22 cellular contexts compared by ENCODE assay signal in the genomic region with DNA sequence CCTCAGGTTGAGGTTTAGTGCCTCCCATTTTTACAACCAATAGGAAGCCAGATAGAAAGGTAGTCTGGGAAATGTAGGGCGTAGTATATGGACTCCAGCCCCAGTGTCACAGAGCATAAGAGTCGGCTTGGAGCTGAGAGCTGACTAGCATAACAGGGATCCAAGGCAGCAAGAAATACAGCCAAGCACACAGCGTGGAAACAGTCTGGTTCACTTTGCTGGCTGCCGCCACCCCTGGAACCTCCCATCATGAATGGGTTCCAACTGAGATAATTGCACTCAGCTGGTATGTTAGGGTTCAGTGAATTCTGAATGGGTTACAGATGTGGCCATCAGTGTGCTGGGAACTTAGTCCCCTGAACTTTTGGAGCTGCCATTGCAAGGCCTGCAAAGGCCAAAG.
DNase-seq lines count a peak whose midpoint lies in the region; ATAC-seq, FAIRE-seq and TF ChIP-seq lines count a peak whose summit lies in the region.
"Had no signal": no experiment of that assay in that cellular context is flagged by ENCODE, and none has a peak within 500 bp of the region (broad histone marks: within the 10 kb centered on the region; RNA-seq: fewer than 3 reads in every experiment).

No MANE protein-coding gene starts in this region.

- H3K9me3 Mint-ChIP-seq in glutamatergic neuron (ENCODE audit: unreplicated experiment), result no peaks in the 10 kb centered on the region
- H3K9me3 Mint-ChIP-seq: activated naive CD4-positive, alpha-beta T cell treated with anti-CD3 and anti-CD28 coated beads, Interleukin-2, amount 50 U/mL, for 24 hours; natural killer cell; T-helper 1 cell treated with Interleukin-12 subunit alpha and Interleukin-12 subunit beta and Interleukin-4 antibody, amounts not matched to agents 30 μg/mL and 1 μg/mL, for 36 hours; type B pancreatic cell had no signal

- H3K9me3 ChIP-seq in NT2/D1 (ENCODE audit: insufficient read depth, low read length) (no peaks in the 10 kb centered on the region), small intestine (ENCODE audit: control insufficient read depth, low read depth) (no peaks in the 10 kb centered on the region)
- H3K9me3 ChIP-seq: lower lobe of right lung had no signal

- peaks cover 3% of the 10 kb centered on the region for H3K4me1 Mint-ChIP-seq in glutamatergic neuron (ENCODE audit: low read depth, unreplicated experiment)

- intact Hi-C loops in left ventricle myocardium superior (cut with micrococcal nuclease), result no loop called here

- ATAC-seq in left ventricle myocardium superior, result peak; percentile 87
- ATAC-seq: HepG2, natural killer cell had no signal

- no peak overlapping the region for H3K4me3 ChIP-seq in NT2/D1 (ENCODE audit: insufficient read length, low read depth)
- H3K4me3 ChIP-seq in small intestine (ENCODE audit: low read depth in 1 of 2, low read length in 2 of 2), result no peak overlapping the region
- H3K4me3 ChIP-seq: hepatocyte, lower lobe of right lung had no signal

- 71 to 78% (median 72%) methylated on average over 4 of the region's 4 CpGs for WGBS in small intestine, 3 donors

- H3K4me1 ChIP-seq in NT2/D1 (ENCODE audit: insufficient read depth, insufficient read length) (peaks cover 4% of the 10 kb centered on the region), small intestine (ENCODE audit: control insufficient read depth in 2 of 2, insufficient read depth in 1 of 2, low read depth in 1 of 2, low read length in 1 of 2) (no peaks in the 10 kb centered on the region)

- TF ChIP-seq CTCF in glutamatergic neuron (IDR thresholded peaks at IDR 0.05; ENCODE audit: partially characterized antibody, unreplicated experiment), result no peak

- no peak for FAIRE-seq in small intestine (lab: Jason Lieb, UNC)
- FAIRE-seq: HepG2 had no signal

- H3K4me3 Mint-ChIP-seq in glutamatergic neuron (ENCODE audit: unreplicated experiment), result no peak overlapping the region
- H3K4me3 Mint-ChIP-seq: activated naive CD4-positive, alpha-beta T cell treated with anti-CD3 and anti-CD28 coated beads, Interleukin-2, amount 50 U/mL, for 24 hours; natural killer cell; T-helper 1 cell treated with Interleukin-12 subunit alpha and Interleukin-12 subunit beta and Interleukin-4 antibody, amounts not matched to agents 30 μg/mL and 1 μg/mL, for 36 hours; type B pancreatic cell had no signal

- no peaks in the 10 kb centered on the region for H3K36me3 Mint-ChIP-seq in glutamatergic neuron (ENCODE audit: unreplicated experiment)
- H3K36me3 Mint-ChIP-seq: natural killer cell had no signal

- no peak overlapping the region for H3K27ac Mint-ChIP-seq in glutamatergic neuron (ENCODE audit: unreplicated experiment)
- H3K27ac Mint-ChIP-seq: activated naive CD4-positive, alpha-beta T cell treated with anti-CD3 and anti-CD28 coated beads, Interleukin-2, amount 50 U/mL, for 24 hours; natural killer cell; T-helper 1 cell treated with Interleukin-12 subunit alpha and Interleukin-12 subunit beta and Interleukin-4 antibody, amounts not matched to agents 30 μg/mL and 1 μg/mL, for 36 hours; type B pancreatic cell had no signal

- peaks cover 5% of the 10 kb centered on the region for H3K36me3 ChIP-seq in NT2/D1 (ENCODE audit: insufficient read depth, insufficient read length, low read length)
- peaks cover 2 to 11% of the 10 kb centered on the region in 2 donors for H3K36me3 ChIP-seq in small intestine (ENCODE audit: control insufficient read depth in 2 of 2, insufficient read depth in 2 of 2, low read length in 2 of 2)

- no peak overlapping the region for H3K27ac ChIP-seq in small intestine (ENCODE audit: low read depth in 1 of 2, low read length in 1 of 2)
- H3K27ac ChIP-seq: hepatocyte, lower lobe of right lung had no signal

- H3K27me3 Mint-ChIP-seq in glutamatergic neuron (ENCODE audit: unreplicated experiment), result peaks cover 1% of the 10 kb centered on the region
- H3K27me3 Mint-ChIP-seq: activated naive CD4-positive, alpha-beta T cell treated with anti-CD3 and anti-CD28 coated beads, Interleukin-2, amount 50 U/mL, for 24 hours; type B pancreatic cell had no signal

- H3K27me3 ChIP-seq in NT2/D1 (ENCODE audit: insufficient read depth, insufficient read length) (no peaks in the 10 kb centered on the region), small intestine (ENCODE audit: control insufficient read depth in 2 of 2, insufficient read depth in 2 of 2, low read length in 2 of 2) (no peaks in the 10 kb centered on the region)
- H3K27me3 ChIP-seq: hepatocyte had no signal

- DNase-seq in NCI-H1417 (lab: John Stamatoyannopoulos, UW) (peak; percentile 34 to 78 (median 56)), NCI-H1417 treated with DMSO at 0.1 percent for 48 hours (lab: John Stamatoyannopoulos, UW) (no peak), NT2/D1 (ENCODE audit: low read depth, low spot score) (peak; percentile 18), left ventricle myocardium superior (peak; percentile 33), small intestine (peak; percentile 40), UCSD-AML1 (lab: John Stamatoyannopoulos, UW; ENCODE audit: unreplicated experiment) (no peak), glutamatergic neuron (no peak), LoVo (ENCODE audit: low spot score) (no peak)
- DNase-seq: 8988T; activated CD4-positive, CD25-positive, alpha-beta regulatory T cell treated with anti-CD3 and anti-CD28 coated beads, Interleukin-2, amount 50 U/mL, for 72 hours; activated CD8-positive, alpha-beta memory T cell treated with anti-CD3 and anti-CD28 coated beads, Interleukin-2, amount 50 U/mL, for 48 hours; central memory CD4-positive, alpha-beta T cell; lower lobe of right lung; natural killer cell; NCI-H1092; NCI-H526 treated with DMSO at 0.1 percent for 48 hours; stimulated activated CD4-positive, alpha-beta T cell treated with anti-CD3 and anti-CD28 coated beads, Interleukin-4, amount 100 ng/mL, for 4 hours had no signal

- H3K9ac ChIP-seq in NT2/D1 (ENCODE audit: insufficient read length, low read depth), result no peak overlapping the region

Comparison
In these comparisons a context has a peak if more than half of its experiments do, and no peak if none do; other contexts are left out.
1. DNase-seq: peak in NCI-H1417 (3 of 3), NT2/D1 (single experiment), left ventricle myocardium superior (single experiment) and small intestine (single experiment); none in NCI-H1417 treated with DMSO at 0.1 percent for 48 hours (single experiment), UCSD-AML1 (single experiment), glutamatergic neuron (single experiment) and LoVo (single experiment).